1 cellular context compared by ENCODE assay signal in genomic region chr16:2223375-2224182, GRCh38.
TF ChIP-seq lines count a peak whose summit lies in the region.

A gene with protein sequence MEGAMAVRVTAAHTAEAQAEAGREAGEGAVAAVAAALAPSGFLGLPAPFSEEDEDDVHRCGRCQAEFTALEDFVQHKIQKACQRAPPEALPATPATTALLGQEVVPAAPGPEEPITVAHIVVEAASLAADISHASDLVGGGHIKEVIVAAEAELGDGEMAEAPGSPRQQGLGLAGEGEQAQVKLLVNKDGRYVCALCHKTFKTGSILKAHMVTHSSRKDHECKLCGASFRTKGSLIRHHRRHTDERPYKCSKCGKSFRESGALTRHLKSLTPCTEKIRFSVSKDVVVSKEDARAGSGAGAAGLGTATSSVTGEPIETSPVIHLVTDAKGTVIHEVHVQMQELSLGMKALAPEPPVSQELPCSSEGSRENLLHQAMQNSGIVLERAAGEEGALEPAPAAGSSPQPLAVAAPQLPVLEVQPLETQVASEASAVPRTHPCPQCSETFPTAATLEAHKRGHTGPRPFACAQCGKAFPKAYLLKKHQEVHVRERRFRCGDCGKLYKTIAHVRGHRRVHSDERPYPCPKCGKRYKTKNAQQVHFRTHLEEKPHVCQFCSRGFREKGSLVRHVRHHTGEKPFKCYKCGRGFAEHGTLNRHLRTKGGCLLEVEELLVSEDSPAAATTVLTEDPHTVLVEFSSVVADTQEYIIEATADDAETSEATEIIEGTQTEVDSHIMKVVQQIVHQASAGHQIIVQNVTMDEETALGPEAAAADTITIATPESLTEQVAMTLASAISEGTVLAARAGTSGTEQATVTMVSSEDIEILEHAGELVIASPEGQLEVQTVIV (plus strand): TSS chr16:2223591. CDS start chr16:2223614, 23 bp downstream.

TF ChIP-seq in HepG2, 621 proteins besides CTCF, POLR2A, EP300 and RAD21 (continued from another document):
- TF ChIP-seq, protein P1, sequence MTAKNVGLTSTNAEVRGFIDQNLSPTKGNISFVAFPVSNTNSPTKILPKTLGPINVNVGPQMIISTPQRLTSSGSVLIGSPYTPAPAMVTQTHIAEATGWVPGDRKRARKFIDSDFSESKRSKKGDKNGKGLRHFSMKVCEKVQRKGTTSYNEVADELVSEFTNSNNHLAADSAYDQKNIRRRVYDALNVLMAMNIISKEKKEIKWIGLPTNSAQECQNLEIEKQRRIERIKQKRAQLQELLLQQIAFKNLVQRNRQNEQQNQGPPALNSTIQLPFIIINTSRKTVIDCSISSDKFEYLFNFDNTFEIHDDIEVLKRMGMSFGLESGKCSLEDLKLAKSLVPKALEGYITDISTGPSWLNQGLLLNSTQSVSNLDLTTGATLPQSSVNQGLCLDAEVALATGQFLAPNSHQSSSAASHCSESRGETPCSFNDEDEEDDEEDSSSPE (CRISPR knock-in tag; IDR thresholded peaks at IDR 0.05) = peak; percentile 81
- TF ChIP-seq ZNF276 (CRISPR knock-in tag; IDR thresholded peaks at IDR 0.05; ENCODE audit: low read depth) (no peak), ZNF3 (CRISPR knock-in tag; IDR thresholded peaks at IDR 0.05) (no peak), TFE3 (CRISPR knock-in tag; IDR thresholded peaks at IDR 0.05) (no peak), FOXJ3 (CRISPR knock-in tag; IDR thresholded peaks at IDR 0.05; ENCODE audit: borderline replicate concordance) (no peak)
